21 cellular contexts compared by ENCODE assay signal in the genomic region with DNA sequence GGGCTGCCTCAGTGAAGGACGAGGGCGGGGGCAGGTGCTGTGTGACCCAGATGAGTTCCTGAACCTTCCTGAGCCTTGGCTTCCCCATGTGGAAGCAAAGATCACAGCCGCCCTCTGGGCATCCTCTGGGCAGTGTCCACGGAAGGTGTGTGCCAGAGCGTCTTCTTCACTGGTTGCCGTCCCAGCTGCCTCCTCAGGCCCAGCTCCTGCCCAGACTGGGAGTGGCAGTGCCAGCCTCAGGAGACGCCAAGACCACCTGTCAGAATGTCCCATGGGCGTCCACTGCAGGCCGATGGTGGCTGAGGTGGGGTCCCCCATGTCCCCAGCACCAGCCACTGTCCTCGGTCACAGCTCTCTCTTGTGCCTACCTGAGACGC. TPM values are rescaled to one million over a fixed set of nuclear protein-coding genes. Genes with fewer than 3 reads are reported as not detected.
"Had no signal": no experiment of that assay in that cellular context is flagged by ENCODE, and none has a peak within 500 bp of the region (broad histone marks: within the 10 kb centered on the region; RNA-seq: fewer than 3 reads in every experiment).

No MANE protein-coding gene starts in this region.

- H3K27me3 Mint-ChIP-seq: activated naive CD8-positive, alpha-beta T cell; dendritic cell treated with granulocyte-macrophage colony-stimulating factor and Interleukin-4, amounts not matched to agents 40 ng/mL and 50 ng/mL, for 4 days; natural killer cell treated with Interleukin-12 subunit alpha and Interleukin-12 subunit beta and Interleukin-15 and Interleukin-18, amount 100 ng/mL, for 72 hours had no signal

- H3K9me3 ChIP-seq: gastroesophageal sphincter, heart left ventricle, tibial artery, uterus had no signal

- H3K4me3 Mint-ChIP-seq: activated naive CD8-positive, alpha-beta T cell; activated T-helper 1 cell treated with anti-CD3 and anti-CD28 coated beads, Interleukin-12 subunit alpha, Interleukin-12 subunit beta, Interleukin-2, Interleukin-4 antibody, amounts not matched to agents 30 ng/mL and 10 ng/mL and 1 ng/mL, durations not matched to agents 14 hours and 24 hours and 36 hours; dendritic cell treated with granulocyte-macrophage colony-stimulating factor and Interleukin-4, amounts not matched to agents 40 ng/mL and 50 ng/mL, for 4 days; mesothelial cell of epicardium; natural killer cell treated with Interleukin-12 subunit alpha and Interleukin-12 subunit beta and Interleukin-15 and Interleukin-18, amount 100 ng/mL, for 72 hours; T-helper 1 cell treated with Interleukin-12 subunit alpha and Interleukin-12 subunit beta and Interleukin-4 antibody, amounts not matched to agents 30 μg/mL and 1 μg/mL, for 36 hours had no signal

- H3K27me3 ChIP-seq: heart left ventricle, uterus had no signal

- ATAC-seq: gastroesophageal sphincter; heart left ventricle; natural killer cell treated with Interleukin-12 subunit alpha and Interleukin-12 subunit beta and Interleukin-15 and Interleukin-18, amount 100 ng/mL, for 72 hours; stimulated activated naive CD8-positive, alpha-beta T cell treated with anti-CD3 and anti-CD28 coated beads, Interleukin-15, Interleukin-2, amounts not matched to agents 100 U/mL and 50 U/mL, for 24 hours had no signal

- H3K36me3 ChIP-seq: gastroesophageal sphincter, heart left ventricle, tibial artery, uterus had no signal

- H3K27ac Mint-ChIP-seq: activated naive CD8-positive, alpha-beta T cell; activated T-helper 1 cell treated with anti-CD3 and anti-CD28 coated beads, Interleukin-12 subunit alpha, Interleukin-12 subunit beta, Interleukin-2, Interleukin-4 antibody, amounts not matched to agents 30 ng/mL and 10 ng/mL and 1 ng/mL, durations not matched to agents 14 hours and 24 hours and 36 hours; dendritic cell treated with granulocyte-macrophage colony-stimulating factor and Interleukin-4, amounts not matched to agents 40 ng/mL and 50 ng/mL, for 4 days; mesothelial cell of epicardium; natural killer cell treated with Interleukin-12 subunit alpha and Interleukin-12 subunit beta and Interleukin-15 and Interleukin-18, amount 100 ng/mL, for 72 hours; T-helper 1 cell treated with Interleukin-12 subunit alpha and Interleukin-12 subunit beta and Interleukin-4 antibody, amounts not matched to agents 30 μg/mL and 1 μg/mL, for 36 hours had no signal

- H3K27ac ChIP-seq: gastroesophageal sphincter, heart left ventricle, parathyroid adenoma, tibial artery, uterus had no signal

- DNase-seq: activated CD4-positive, alpha-beta T cell treated with anti-CD3 and anti-CD28 coated beads, Interleukin-2, amount 50 U/mL, for 4 hours; activated CD4-positive, CD25-positive, alpha-beta regulatory T cell treated with anti-CD3 and anti-CD28 coated beads, Interleukin-2, amount 50 U/mL, for 72 hours; activated gamma-delta T cell treated with Interleukin-2 at 50 U/mL for 16 hours; activated T-cell treated with anti-CD3 and anti-CD28 coated beads for 4 hours; effector CD8-positive, alpha-beta T cell; stimulated activated CD4-positive, alpha-beta T cell treated with anti-CD3 and anti-CD28 coated beads, Interleukin-2, amount 100 ng/mL, for 24 hours; stimulated activated naive CD8-positive, alpha-beta T cell treated with anti-CD3 and anti-CD28 coated beads, Interleukin-15, Interleukin-2, amounts not matched to agents 100 U/mL and 50 U/mL, for 24 hours; substantia nigra; tibial artery; uterus had no signal

- FAIRE-seq: bronchial epithelial cell had no signal

- H3K79me2 ChIP-seq: parathyroid adenoma had no signal

- H3K36me3 Mint-ChIP-seq: activated naive CD8-positive, alpha-beta T cell; mesothelial cell of epicardium; natural killer cell treated with Interleukin-12 subunit alpha and Interleukin-12 subunit beta and Interleukin-15 and Interleukin-18, amount 100 ng/mL, for 72 hours had no signal

- H3K4me3 ChIP-seq: gastroesophageal sphincter, heart left ventricle, lung, tibial artery, uterus had no signal

- H3K4me1 ChIP-seq: gastroesophageal sphincter, parathyroid adenoma, uterus had no signal

- H2AFZ ChIP-seq: parathyroid adenoma had no signal

- H3K9ac ChIP-seq: parathyroid adenoma had no signal

- H3K9me3 Mint-ChIP-seq: activated T-helper 1 cell treated with anti-CD3 and anti-CD28 coated beads, Interleukin-12 subunit alpha, Interleukin-12 subunit beta, Interleukin-2, Interleukin-4 antibody, amounts not matched to agents 30 ng/mL and 10 ng/mL and 1 ng/mL, durations not matched to agents 14 hours and 24 hours and 36 hours; dendritic cell treated with granulocyte-macrophage colony-stimulating factor and Interleukin-4, amounts not matched to agents 40 ng/mL and 50 ng/mL, for 4 days; mesothelial cell of epicardium; natural killer cell treated with Interleukin-12 subunit alpha and Interleukin-12 subunit beta and Interleukin-15 and Interleukin-18, amount 100 ng/mL, for 72 hours; T-helper 1 cell treated with Interleukin-12 subunit alpha and Interleukin-12 subunit beta and Interleukin-4 antibody, amounts not matched to agents 30 μg/mL and 1 μg/mL, for 36 hours had no signal

RNA-seq across cellular contexts. Expression of gene ARHGEF16, which starts 10.2 kb away (rescaled TPM):
- total RNA-seq: activated T-helper 1 cell treated with anti-CD3 and anti-CD28 coated beads, Interleukin-12 subunit alpha, Interleukin-12 subunit beta, Interleukin-2, Interleukin-4 antibody, amounts not matched to agents 30 ng/mL and 10 ng/mL and 1 ng/mL, durations not matched to agents 14 hours and 24 hours and 36 hours; natural killer cell treated with Interleukin-12 subunit alpha and Interleukin-12 subunit beta and Interleukin-15 and Interleukin-18, amount 100 ng/mL, for 72 hours had no signal
